Comparison of ENCODE assay signal across 1 cellular context in the genomic region with DNA sequence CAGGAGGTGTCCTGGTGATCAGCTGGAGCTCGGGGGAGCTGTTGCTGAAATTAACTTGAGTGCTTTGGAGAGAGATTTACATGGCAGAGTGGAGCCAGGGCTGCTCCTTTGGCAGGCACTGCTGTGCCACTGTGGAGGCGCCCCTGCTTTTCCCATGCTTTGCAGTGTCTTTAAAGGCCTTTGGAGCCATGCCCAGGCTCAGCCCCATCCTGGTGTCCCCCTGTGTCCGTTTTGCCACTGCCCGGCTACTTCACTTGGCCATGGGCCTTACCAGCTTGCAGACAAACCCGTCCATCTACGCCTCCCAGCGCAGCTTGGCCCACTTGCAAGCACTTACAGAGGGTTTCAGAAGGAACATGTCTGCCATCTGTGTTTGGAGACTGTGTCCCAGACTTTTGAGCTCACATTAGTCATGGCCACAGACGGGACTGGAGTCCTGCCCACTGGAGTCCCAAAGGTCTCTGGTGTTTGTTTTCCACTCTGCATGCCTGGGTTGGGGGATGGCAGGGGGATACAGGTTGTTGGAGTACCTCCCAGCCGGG.
TF ChIP-seq lines count a peak whose summit lies in the region.

No MANE protein-coding gene starts in this region.

TF ChIP-seq in SK-N-SH, 30 proteins besides CTCF, POLR2A, EP300 and RAD21:
- TF ChIP-seq CHD2 (IDR thresholded peaks at IDR 0.05; ENCODE audit: low read length, partially characterized antibody): no peak
- no peak for TF ChIP-seq FOXJ3 (CRISPR knock-in tag; IDR thresholded peaks at IDR 0.05)
- no peak for TF ChIP-seq FOXM1 (IDR thresholded peaks at IDR 0.05; ENCODE audit: low read depth)
- no peak for TF ChIP-seq RCOR1 (IDR thresholded peaks at IDR 0.05; ENCODE audit: low read length)
